Comparison of ENCODE assay signal across 1 cellular context in the genomic region with DNA sequence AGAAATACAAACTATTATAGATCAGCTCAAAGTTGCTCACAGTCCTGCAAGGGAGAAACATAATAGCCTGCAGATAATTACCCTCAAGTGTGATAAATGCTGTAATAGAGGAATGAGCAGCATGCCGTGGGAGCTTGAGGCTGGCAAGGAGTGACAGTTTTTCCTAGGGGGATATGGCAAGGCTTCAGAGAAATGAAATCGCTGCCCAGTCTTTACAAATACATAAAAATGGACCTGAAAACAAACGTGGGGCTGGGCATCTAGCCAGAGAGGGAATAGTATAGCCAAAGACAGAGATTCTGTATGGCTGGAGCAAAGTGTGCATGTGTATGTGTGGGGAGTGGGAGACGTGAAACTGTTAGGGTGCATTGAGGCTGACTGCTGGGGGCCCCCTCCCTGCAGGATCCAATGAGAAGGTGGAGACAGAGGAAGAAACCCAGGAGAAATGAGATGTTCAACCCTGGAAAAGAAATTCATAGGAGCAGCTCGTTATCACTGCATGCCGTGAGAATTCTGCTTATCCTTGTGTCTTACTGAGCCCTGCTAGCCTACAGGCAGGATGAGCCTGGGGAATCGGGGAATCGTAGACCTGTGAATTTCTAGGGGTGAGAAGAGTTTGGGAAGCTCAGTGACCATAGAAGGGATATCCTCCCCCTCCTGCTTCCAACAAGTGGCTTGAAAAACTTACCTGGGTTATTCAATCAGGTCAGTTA.
TF ChIP-seq lines count a peak whose summit lies in the region.

No MANE protein-coding gene starts in this region.

TF ChIP-seq in GM23338, 12 proteins besides CTCF, POLR2A, EP300 and RAD21 (continued from another document):
- TF ChIP-seq, protein P1, sequence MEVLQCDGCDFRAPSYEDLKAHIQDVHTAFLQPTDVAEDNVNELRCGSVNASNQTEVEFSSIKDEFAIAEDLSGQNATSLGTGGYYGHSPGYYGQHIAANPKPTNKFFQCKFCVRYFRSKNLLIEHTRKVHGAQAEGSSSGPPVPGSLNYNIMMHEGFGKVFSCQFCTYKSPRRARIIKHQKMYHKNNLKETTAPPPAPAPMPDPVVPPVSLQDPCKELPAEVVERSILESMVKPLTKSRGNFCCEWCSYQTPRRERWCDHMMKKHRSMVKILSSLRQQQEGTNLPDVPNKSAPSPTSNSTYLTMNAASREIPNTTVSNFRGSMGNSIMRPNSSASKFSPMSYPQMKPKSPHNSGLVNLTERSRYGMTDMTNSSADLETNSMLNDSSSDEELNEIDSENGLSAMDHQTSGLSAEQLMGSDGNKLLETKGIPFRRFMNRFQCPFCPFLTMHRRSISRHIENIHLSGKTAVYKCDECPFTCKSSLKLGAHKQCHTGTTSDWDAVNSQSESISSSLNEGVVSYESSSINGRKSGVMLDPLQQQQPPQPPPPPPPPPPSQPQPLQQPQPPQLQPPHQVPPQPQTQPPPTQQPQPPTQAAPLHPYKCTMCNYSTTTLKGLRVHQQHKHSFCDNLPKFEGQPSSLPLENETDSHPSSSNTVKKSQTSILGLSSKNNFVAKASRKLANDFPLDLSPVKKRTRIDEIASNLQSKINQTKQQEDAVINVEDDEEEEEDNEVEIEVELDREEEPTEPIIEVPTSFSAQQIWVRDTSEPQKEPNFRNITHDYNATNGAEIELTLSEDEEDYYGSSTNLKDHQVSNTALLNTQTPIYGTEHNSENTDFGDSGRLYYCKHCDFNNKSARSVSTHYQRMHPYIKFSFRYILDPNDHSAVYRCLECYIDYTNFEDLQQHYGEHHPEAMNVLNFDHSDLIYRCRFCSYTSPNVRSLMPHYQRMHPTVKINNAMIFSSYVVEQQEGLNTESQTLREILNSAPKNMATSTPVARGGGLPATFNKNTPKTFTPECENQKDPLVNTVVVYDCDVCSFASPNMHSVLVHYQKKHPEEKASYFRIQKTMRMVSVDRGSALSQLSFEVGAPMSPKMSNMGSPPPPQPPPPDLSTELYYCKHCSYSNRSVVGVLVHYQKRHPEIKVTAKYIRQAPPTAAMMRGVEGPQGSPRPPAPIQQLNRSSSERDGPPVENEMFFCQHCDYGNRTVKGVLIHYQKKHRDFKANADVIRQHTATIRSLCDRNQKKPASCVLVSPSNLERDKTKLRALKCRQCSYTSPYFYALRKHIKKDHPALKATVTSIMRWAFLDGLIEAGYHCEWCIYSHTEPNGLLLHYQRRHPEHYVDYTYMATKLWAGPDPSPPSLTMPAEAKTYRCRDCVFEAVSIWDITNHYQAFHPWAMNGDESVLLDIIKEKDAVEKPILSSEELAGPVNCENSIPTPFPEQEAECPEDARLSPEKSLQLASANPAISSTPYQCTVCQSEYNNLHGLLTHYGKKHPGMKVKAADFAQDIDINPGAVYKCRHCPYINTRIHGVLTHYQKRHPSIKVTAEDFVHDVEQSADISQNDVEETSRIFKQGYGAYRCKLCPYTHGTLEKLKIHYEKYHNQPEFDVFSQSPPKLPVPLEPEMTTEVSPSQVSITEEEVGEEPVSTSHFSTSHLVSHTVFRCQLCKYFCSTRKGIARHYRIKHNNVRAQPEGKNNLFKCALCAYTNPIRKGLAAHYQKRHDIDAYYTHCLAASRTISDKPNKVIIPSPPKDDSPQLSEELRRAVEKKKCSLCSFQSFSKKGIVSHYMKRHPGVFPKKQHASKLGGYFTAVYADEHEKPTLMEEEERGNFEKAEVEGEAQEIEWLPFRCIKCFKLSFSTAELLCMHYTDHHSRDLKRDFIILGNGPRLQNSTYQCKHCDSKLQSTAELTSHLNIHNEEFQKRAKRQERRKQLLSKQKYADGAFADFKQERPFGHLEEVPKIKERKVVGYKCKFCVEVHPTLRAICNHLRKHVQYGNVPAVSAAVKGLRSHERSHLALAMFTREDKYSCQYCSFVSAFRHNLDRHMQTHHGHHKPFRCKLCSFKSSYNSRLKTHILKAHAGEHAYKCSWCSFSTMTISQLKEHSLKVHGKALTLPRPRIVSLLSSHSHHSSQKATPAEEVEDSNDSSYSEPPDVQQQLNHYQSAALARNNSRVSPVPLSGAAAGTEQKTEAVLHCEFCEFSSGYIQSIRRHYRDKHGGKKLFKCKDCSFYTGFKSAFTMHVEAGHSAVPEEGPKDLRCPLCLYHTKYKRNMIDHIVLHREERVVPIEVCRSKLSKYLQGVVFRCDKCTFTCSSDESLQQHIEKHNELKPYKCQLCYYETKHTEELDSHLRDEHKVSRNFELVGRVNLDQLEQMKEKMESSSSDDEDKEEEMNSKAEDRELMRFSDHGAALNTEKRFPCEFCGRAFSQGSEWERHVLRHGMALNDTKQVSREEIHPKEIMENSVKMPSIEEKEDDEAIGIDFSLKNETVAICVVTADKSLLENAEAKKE (CRISPR knock-in tag; IDR thresholded peaks at IDR 0.05): no peak
- TF ChIP-seq, protein P2, sequence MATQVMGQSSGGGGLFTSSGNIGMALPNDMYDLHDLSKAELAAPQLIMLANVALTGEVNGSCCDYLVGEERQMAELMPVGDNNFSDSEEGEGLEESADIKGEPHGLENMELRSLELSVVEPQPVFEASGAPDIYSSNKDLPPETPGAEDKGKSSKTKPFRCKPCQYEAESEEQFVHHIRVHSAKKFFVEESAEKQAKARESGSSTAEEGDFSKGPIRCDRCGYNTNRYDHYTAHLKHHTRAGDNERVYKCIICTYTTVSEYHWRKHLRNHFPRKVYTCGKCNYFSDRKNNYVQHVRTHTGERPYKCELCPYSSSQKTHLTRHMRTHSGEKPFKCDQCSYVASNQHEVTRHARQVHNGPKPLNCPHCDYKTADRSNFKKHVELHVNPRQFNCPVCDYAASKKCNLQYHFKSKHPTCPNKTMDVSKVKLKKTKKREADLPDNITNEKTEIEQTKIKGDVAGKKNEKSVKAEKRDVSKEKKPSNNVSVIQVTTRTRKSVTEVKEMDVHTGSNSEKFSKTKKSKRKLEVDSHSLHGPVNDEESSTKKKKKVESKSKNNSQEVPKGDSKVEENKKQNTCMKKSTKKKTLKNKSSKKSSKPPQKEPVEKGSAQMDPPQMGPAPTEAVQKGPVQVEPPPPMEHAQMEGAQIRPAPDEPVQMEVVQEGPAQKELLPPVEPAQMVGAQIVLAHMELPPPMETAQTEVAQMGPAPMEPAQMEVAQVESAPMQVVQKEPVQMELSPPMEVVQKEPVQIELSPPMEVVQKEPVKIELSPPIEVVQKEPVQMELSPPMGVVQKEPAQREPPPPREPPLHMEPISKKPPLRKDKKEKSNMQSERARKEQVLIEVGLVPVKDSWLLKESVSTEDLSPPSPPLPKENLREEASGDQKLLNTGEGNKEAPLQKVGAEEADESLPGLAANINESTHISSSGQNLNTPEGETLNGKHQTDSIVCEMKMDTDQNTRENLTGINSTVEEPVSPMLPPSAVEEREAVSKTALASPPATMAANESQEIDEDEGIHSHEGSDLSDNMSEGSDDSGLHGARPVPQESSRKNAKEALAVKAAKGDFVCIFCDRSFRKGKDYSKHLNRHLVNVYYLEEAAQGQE (IDR thresholded peaks at IDR 0.05; ENCODE audit: unreplicated experiment): no peak
- TF ChIP-seq NANOG (IDR thresholded peaks at IDR 0.05; ENCODE audit: borderline replicate concordance) (no peak), ETS1 (IDR thresholded peaks at IDR 0.05) (no peak), POLR2AphosphoS5 (IDR thresholded peaks at IDR 0.05; ENCODE audit: low read depth) (no peak), ZNF331 (CRISPR knock-in tag; IDR thresholded peaks at IDR 0.05; ENCODE audit: low read depth) (no peak), ZNF114 (CRISPR knock-in tag; IDR thresholded peaks at IDR 0.05) (no peak), JUNB (IDR thresholded peaks at IDR 0.05; ENCODE audit: unreplicated experiment) (no peak), EZH2 (IDR thresholded peaks at IDR 0.05; ENCODE audit: low read depth, unreplicated experiment) (no peak), EZH2phosphoT487 (IDR thresholded peaks at IDR 0.05; ENCODE audit: unreplicated experiment) (no peak), STAT1 (IDR thresholded peaks at IDR 0.05; ENCODE audit: unreplicated experiment) (no peak)
